In genomic region chr4:108117473-108118182, GRCh38 we compare ENCODE assay signal across 1 cellular context.
A peak's percentile ranks its signal among the peaks of the same experiment; 100 is the strongest.
TF ChIP-seq lines count a peak whose summit lies in the region.

No MANE protein-coding gene starts in this region.

TF ChIP-seq in K562, 482 proteins besides CTCF, POLR2A, EP300 and RAD21 (continues in another document):
- no peak for TF ChIP-seq ZNF133 (CRISPR knock-in tag; IDR thresholded peaks at IDR 0.05)
- TF ChIP-seq HMBOX1 (IDR thresholded peaks at IDR 0.05) = peak; percentile 76
- TF ChIP-seq ZSCAN32 (CRISPR knock-in tag; IDR thresholded peaks at IDR 0.05) = no peak
- TF ChIP-seq CBFB (CRISPR knock-in tag; IDR thresholded peaks at IDR 0.05) = no peak
- peak; percentile 35 for TF ChIP-seq SMARCA4 (IDR thresholded peaks at IDR 0.05)
- TF ChIP-seq NFE2 (IDR thresholded peaks at IDR 0.05; ENCODE audit: low read depth) = peak; percentile 8; the same call in 1 of the 2 replicates
- no peak for TF ChIP-seq ATF1 (CRISPR knock-in tag; IDR thresholded peaks at IDR 0.05)
- peak; percentile 38; the same call in 1 of the 2 replicates for TF ChIP-seq ATF1 (tag; IDR thresholded peaks at IDR 0.05)
- TF ChIP-seq ZNF253 (CRISPR knock-in tag; conservative IDR thresholded peaks at IDR 0.05) = no peak
- TF ChIP-seq ZNF184 (CRISPR knock-in tag; IDR thresholded peaks at IDR 0.05) = no peak
- TF ChIP-seq ZNF212 (CRISPR knock-in tag; IDR thresholded peaks at IDR 0.05) = no peak
- TF ChIP-seq ZNF398 (CRISPR knock-in tag; IDR thresholded peaks at IDR 0.05) = no peak
- no peak for TF ChIP-seq NFATC3 (IDR thresholded peaks at IDR 0.05)
- peak; percentile 44; the same call in 1 of the 2 replicates for TF ChIP-seq ARID1B (IDR thresholded peaks at IDR 0.05)
- TF ChIP-seq TRIM28 (IDR thresholded peaks at IDR 0.05) = no peak
- TF ChIP-seq GATA2 (CRISPR knock-in tag; IDR thresholded peaks at IDR 0.05) = peak; percentile 59; the same call in 1 of the 2 replicates
- TF ChIP-seq ID3 (CRISPR knock-in tag; IDR thresholded peaks at IDR 0.05) = no peak
- no peak for TF ChIP-seq ID3 (tag; IDR thresholded peaks at IDR 0.05)
- no peak for TF ChIP-seq IRF1 (CRISPR knock-in tag; IDR thresholded peaks at IDR 0.05; ENCODE audit: borderline replicate concordance)
- no peak for TF ChIP-seq PKNOX1 (IDR thresholded peaks at IDR 0.05)
- TF ChIP-seq PRMT5 (CRISPR knock-in tag; IDR thresholded peaks at IDR 0.05) = no peak
- peak; percentile 69 for TF ChIP-seq BCOR (IDR thresholded peaks at IDR 0.05)
- TF ChIP-seq ELK1 (CRISPR knock-in tag; IDR thresholded peaks at IDR 0.05) = no peak
- peak; percentile 84; the same call in 1 of the 2 replicates for TF ChIP-seq ADNP (tag; IDR thresholded peaks at IDR 0.05)
- no peak for TF ChIP-seq THRAP3 (IDR thresholded peaks at IDR 0.05; ENCODE audit: borderline replicate concordance)
- TF ChIP-seq NFIC (IDR thresholded peaks at IDR 0.05) = peak; percentile 31; the same call in 1 of the 2 replicates
- TF ChIP-seq HMG20A (CRISPR knock-in tag; conservative IDR thresholded peaks at IDR 0.05) = no peak
- no peak for TF ChIP-seq MYC (IDR thresholded peaks at IDR 0.05; ENCODE audit: low read depth, low read length)
- no peak for TF ChIP-seq MYC (CRISPR knock-in tag; IDR thresholded peaks at IDR 0.05; ENCODE audit: borderline replicate concordance, low read depth)
- no peak for TF ChIP-seq ARID3B (CRISPR knock-in tag; IDR thresholded peaks at IDR 0.05; ENCODE audit: borderline replicate concordance)
- TF ChIP-seq CHD4 (IDR thresholded peaks at IDR 0.05; ENCODE audit: insufficient read depth, insufficient replicate concordance, low read depth, low read length, poor library complexity, severe bottlenecking) = peak; percentile 65
- TF ChIP-seq SMARCA5 (IDR thresholded peaks at IDR 0.05) = no peak
- no peak for TF ChIP-seq BDP1 (IDR thresholded peaks at IDR 0.05; ENCODE audit: insufficient read depth, insufficient read length)
- TF ChIP-seq ZBTB40 (IDR thresholded peaks at IDR 0.05) = no peak
- TF ChIP-seq ZBTB40 (CRISPR knock-in tag; IDR thresholded peaks at IDR 0.05) = no peak
- no peak for TF ChIP-seq SMAD2 (IDR thresholded peaks at IDR 0.05; ENCODE audit: low read depth, low read length)
- no peak for TF ChIP-seq ZFP1 (CRISPR knock-in tag; IDR thresholded peaks at IDR 0.05)
- no peak for TF ChIP-seq HCFC1 (IDR thresholded peaks at IDR 0.05; ENCODE audit: low read depth, low read length)
- TF ChIP-seq E2F1 (CRISPR knock-in tag; IDR thresholded peaks at IDR 0.05) = no peak
- 0 out of 2 replicates have a peak, but pooled peaks have one; percentile 13 for TF ChIP-seq CXXC5 (CRISPR knock-in tag; IDR thresholded peaks at IDR 0.05)
- TF ChIP-seq PHB2 (IDR thresholded peaks at IDR 0.05; ENCODE audit: low read depth) = no peak
- no peak for TF ChIP-seq NR3C1 (CRISPR knock-in tag; IDR thresholded peaks at IDR 0.05)
- TF ChIP-seq CEBPB (tag; IDR thresholded peaks at IDR 0.05) = peak; percentile 91
- TF ChIP-seq MAFG (tag; conservative IDR thresholded peaks at IDR 0.05) = no peak
- TF ChIP-seq RNF219 (CRISPR knock-in tag; IDR thresholded peaks at IDR 0.05) = no peak
- TF ChIP-seq MEIS2 (IDR thresholded peaks at IDR 0.05; ENCODE audit: partially characterized antibody) = peak; percentile 55
- TF ChIP-seq FOXA1 (IDR thresholded peaks at IDR 0.05; ENCODE audit: borderline replicate concordance) = no peak
- TF ChIP-seq DPF2 (IDR thresholded peaks at IDR 0.05) = peak; percentile 43
- no peak for TF ChIP-seq ZEB2 (IDR thresholded peaks at IDR 0.05)
